33 cellular contexts compared by ENCODE assay signal in the genomic region with DNA sequence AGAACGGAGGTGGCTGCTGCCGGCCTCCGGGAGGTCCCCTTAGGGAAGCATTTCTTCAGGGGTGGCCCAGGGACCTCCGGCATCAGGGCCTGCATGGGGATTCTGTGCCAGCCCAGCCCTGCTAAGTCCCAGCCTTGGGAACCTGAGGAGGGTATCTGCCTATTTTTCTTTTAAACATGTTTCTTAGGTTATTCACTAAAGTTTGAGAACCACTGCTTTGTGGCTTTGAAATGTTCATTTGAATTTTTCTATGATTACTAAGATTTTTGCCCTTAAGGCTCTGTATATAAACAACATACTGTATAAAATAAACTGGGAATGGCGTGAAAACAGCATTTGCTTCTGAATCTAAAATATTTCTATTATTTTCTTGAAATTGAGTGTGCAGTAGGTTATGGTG.
"Had no signal": no experiment of that assay in that cellular context is flagged by ENCODE, and none has a peak within 500 bp of the region (broad histone marks: within the 10 kb centered on the region; RNA-seq: fewer than 3 reads in every experiment).

No MANE protein-coding gene starts in this region.

- H3K36me3 ChIP-seq: breast epithelium, ovary had no signal

- H3K27me3 Mint-ChIP-seq: activated CD4-positive, alpha-beta memory T cell treated with anti-CD3 and anti-CD28 coated beads for 36 hours; activated CD4-positive, alpha-beta T cell treated with anti-CD3 and anti-CD28 coated beads, Interleukin-2, amount 10 ng/mL, durations not matched to agents 24 days and 14 days; activated T-helper 17 cell treated with anti-CD3 and anti-CD28 coated beads, Interleukin-2, amount 50 U/mL, for 72 hours; naive B cell; stimulated activated naive CD8-positive, alpha-beta T cell treated with anti-CD3 and anti-CD28 coated beads, Interleukin-15, amount 100 ng/mL, for 72 hours had no signal

- H3K27ac ChIP-seq: breast epithelium, epithelial cell of prostate, gastroesophageal sphincter, ovary, prostate gland, skin epidermis, thyroid gland, upper lobe of left lung, vagina had no signal

- ATAC-seq: activated T-cell treated with anti-CD3 and anti-CD28 coated beads, Interleukin-2, amount 50 U/mL, for 4 hours; activated T-helper 17 cell treated with anti-CD3 and anti-CD28 coated beads, Interleukin-2, amount 50 U/mL, for 72 hours; gastroesophageal sphincter; left cardiac atrium; stimulated activated naive CD8-positive, alpha-beta T cell treated with anti-CD3 and anti-CD28 coated beads, Interleukin-15, amount 100 ng/mL, for 72 hours had no signal

- H3K4me3 ChIP-seq: breast epithelium, gastroesophageal sphincter, ovary, prostate gland, skin epidermis, thyroid gland, upper lobe of left lung, vagina had no signal

- H3K4me3 Mint-ChIP-seq: activated CD4-positive, alpha-beta memory T cell treated with anti-CD3 and anti-CD28 coated beads for 36 hours; activated CD4-positive, alpha-beta T cell treated with anti-CD3 and anti-CD28 coated beads, Interleukin-2, amount 10 ng/mL, durations not matched to agents 24 days and 14 days; activated T-cell treated with anti-CD3 and anti-CD28 coated beads, Interleukin-2, amount 50 U/mL, for 4 hours; activated T-helper 17 cell treated with anti-CD3 and anti-CD28 coated beads, Interleukin-2, amount 50 U/mL, for 72 hours; mesothelial cell of epicardium; stimulated activated effector memory CD8-positive, alpha-beta T cell treated with anti-CD3 and anti-CD28 coated beads, Interleukin-12 subunit alpha, Interleukin-12 subunit beta, amount 100 ng/mL, for 72 hours; stimulated activated naive CD8-positive, alpha-beta T cell treated with anti-CD3 and anti-CD28 coated beads, Interleukin-15, amount 100 ng/mL, for 72 hours had no signal

- H3K9me3 ChIP-seq: breast epithelium, gastroesophageal sphincter, ovary, prostate gland, thyroid gland, upper lobe of left lung, vagina had no signal

- H3K4me1 Mint-ChIP-seq: mesothelial cell of epicardium had no signal

- DNase-seq: activated CD4-positive, alpha-beta memory T cell treated with anti-CD3 and anti-CD28 coated beads for 36 hours; activated CD4-positive, alpha-beta T cell treated with anti-CD3 and anti-CD28 coated beads, Interleukin-2, amount 10 ng/mL, durations not matched to agents 24 days and 14 days; activated CD4-positive, CD25-positive, alpha-beta regulatory T cell treated with anti-CD3 and anti-CD28 coated beads, Interleukin-2, amount 50 U/mL, for 72 hours; activated CD8-positive, alpha-beta memory T cell treated with anti-CD3 and anti-CD28 coated beads, Interleukin-2, amount 50 U/mL, for 48 hours; activated gamma-delta T cell treated with Interleukin-2 at 50 U/mL for 16 hours; activated naive CD4-positive, alpha-beta T cell treated with anti-CD3 and anti-CD28 coated beads, Interleukin-2, amount 50 U/mL, for 16 hours; activated T-cell treated with anti-CD3 and anti-CD28 coated beads, Interleukin-2, amount 50 U/mL, for 4 hours; amygdala; central memory CD4-positive, alpha-beta T cell; dermis blood vessel endothelial cell; effector CD8-positive, alpha-beta T cell; head of caudate nucleus; hippocampal formation; left cardiac atrium; mammary epithelial cell; naive B cell; ovary; retina; stimulated activated CD4-positive, alpha-beta T cell treated with anti-CD3 and anti-CD28 coated beads, Interleukin-12 subunit alpha, Interleukin-12 subunit beta, amount 100 ng/mL, for 4 hours; stimulated activated CD4-positive, alpha-beta T cell treated with anti-CD3 and anti-CD28 coated beads, Interleukin-4, amount 100 ng/mL, for 24 hours; stimulated activated naive CD8-positive, alpha-beta T cell treated with anti-CD3 and anti-CD28 coated beads, Interleukin-15, amount 100 ng/mL, for 72 hours; T-helper 2 cell; thyroid gland had no signal

- H3K9me3 Mint-ChIP-seq: activated CD4-positive, alpha-beta memory T cell treated with anti-CD3 and anti-CD28 coated beads for 36 hours; activated CD4-positive, alpha-beta T cell treated with anti-CD3 and anti-CD28 coated beads, Interleukin-2, amount 10 ng/mL, durations not matched to agents 24 days and 14 days; activated T-cell treated with anti-CD3 and anti-CD28 coated beads, Interleukin-2, amount 50 U/mL, for 4 hours; activated T-helper 17 cell treated with anti-CD3 and anti-CD28 coated beads, Interleukin-2, amount 50 U/mL, for 72 hours; mesothelial cell of epicardium; naive B cell; stimulated activated effector memory CD8-positive, alpha-beta T cell treated with anti-CD3 and anti-CD28 coated beads, Interleukin-12 subunit alpha, Interleukin-12 subunit beta, amount 100 ng/mL, for 72 hours; stimulated activated naive CD8-positive, alpha-beta T cell treated with anti-CD3 and anti-CD28 coated beads, Interleukin-15, amount 100 ng/mL, for 72 hours had no signal

- H3K27me3 ChIP-seq: breast epithelium, gastroesophageal sphincter, ovary, thyroid gland, upper lobe of left lung, vagina had no signal

- H3K4me1 ChIP-seq: breast epithelium, gastroesophageal sphincter, prostate gland, upper lobe of left lung, vagina had no signal

- H3K27ac Mint-ChIP-seq: activated CD4-positive, alpha-beta memory T cell treated with anti-CD3 and anti-CD28 coated beads for 36 hours; activated CD4-positive, alpha-beta T cell treated with anti-CD3 and anti-CD28 coated beads, Interleukin-2, amount 10 ng/mL, durations not matched to agents 24 days and 14 days; activated T-helper 17 cell treated with anti-CD3 and anti-CD28 coated beads, Interleukin-2, amount 50 U/mL, for 72 hours; mesothelial cell of epicardium had no signal
